ENCODE assay signal across 8 cellular contexts in genomic region chr17:43720311-43721060, GRCh38. TPM values are rescaled to one million over a fixed set of nuclear protein-coding genes. Genes with fewer than 3 reads are reported as not detected.
DNase-seq lines count a peak whose midpoint lies in the region; ATAC-seq, FAIRE-seq and TF ChIP-seq lines count a peak whose summit lies in the region.

No MANE protein-coding gene starts in this region.

- H3K9me3 Mint-ChIP-seq in activated naive CD8-positive, alpha-beta T cell treated with anti-CD3 and anti-CD28 coated beads for 36 hours, result peaks cover 1% of the 10 kb centered on the region
- H3K9me3 Mint-ChIP-seq in osteocyte (ENCODE audit: unreplicated experiment), result no peaks in the 10 kb centered on the region

- no peak for TF ChIP-seq CTCF in osteocyte (IDR thresholded peaks at IDR 0.05)

- TF ChIP-seq POLR2A in GM12891 (IDR thresholded peaks at IDR 0.05; ENCODE audit: low read depth, low read length), result peak; percentile 43

- H3K4me1 Mint-ChIP-seq in activated naive CD8-positive, alpha-beta T cell treated with anti-CD3 and anti-CD28 coated beads for 36 hours, result peaks cover 14% of the 10 kb centered on the region
- H3K4me1 Mint-ChIP-seq in osteocyte (ENCODE audit: unreplicated experiment), result peaks cover 37% of the 10 kb centered on the region

- in situ Hi-C loops in SK-MEL-5 (cut with HindIII; ENCODE audit: low pct_unique_long_range_greater_than_20kb, low sequenced_read_pairs), result no loop called here

- intact Hi-C loops in Right ventricle myocardium inferior (cut with DNase I), result no loop called here

- peak overlapping the region; percentile 96 for H3K27ac Mint-ChIP-seq in activated naive CD8-positive, alpha-beta T cell treated with anti-CD3 and anti-CD28 coated beads for 36 hours
- H3K27ac Mint-ChIP-seq in osteocyte (ENCODE audit: unreplicated experiment), result peak overlapping the region; percentile 35

- DNase-seq in GM12891 (ENCODE audit: insufficient read length, low spot score) (peak; percentile 83), SK-MEL-5 (ENCODE audit: low read depth, low spot score) (peak; percentile 17), Right ventricle myocardium inferior (ENCODE audit: missing footprints) (peak; percentile 91), osteocyte (ENCODE audit: extremely low spot score, unreplicated experiment) (peak; percentile 87), NCI-H1694 treated with DMSO at 0.1 percent for 48 hours (lab: John Stamatoyannopoulos, UW) (no peak)
- peak; percentile 82 for DNase-seq in activated naive CD8-positive, alpha-beta T cell treated with anti-CD3 and anti-CD28 coated beads for 36 hours

- H3K4me3 Mint-ChIP-seq in activated naive CD8-positive, alpha-beta T cell treated with anti-CD3 and anti-CD28 coated beads for 36 hours, result peak overlapping the region; percentile 87
- H3K4me3 Mint-ChIP-seq in osteocyte (ENCODE audit: unreplicated experiment), result peak overlapping the region; percentile 66

- peak; percentile 73 for ATAC-seq in HG03066 (IDR thresholded peaks at IDR 0.05; ENCODE audit: low read depth, unreplicated experiment)
- peak; percentile 95 for ATAC-seq in Right ventricle myocardium inferior

- H3K36me3 Mint-ChIP-seq in activated naive CD8-positive, alpha-beta T cell treated with anti-CD3 and anti-CD28 coated beads for 36 hours, result peaks cover 2% of the 10 kb centered on the region
- H3K36me3 Mint-ChIP-seq in osteocyte (ENCODE audit: unreplicated experiment), result no peaks in the 10 kb centered on the region

- FAIRE-seq in GM12891 (lab: Jason Lieb, UNC), result no peak

- peak overlapping the region; percentile 94 for H3K27ac ChIP-seq in temporal lobe (ENCODE audit: low read depth, low read length)

- peaks cover 10% of the 10 kb centered on the region for H3K27me3 Mint-ChIP-seq in activated naive CD8-positive, alpha-beta T cell treated with anti-CD3 and anti-CD28 coated beads for 36 hours
- no peaks in the 10 kb centered on the region for H3K27me3 Mint-ChIP-seq in osteocyte (ENCODE audit: unreplicated experiment)

TF ChIP-seq in GM12891, 5 proteins besides CTCF, POLR2A, EP300 and RAD21:
- no peak for TF ChIP-seq PAX5 (IDR thresholded peaks at IDR 0.05; ENCODE audit: insufficient read depth, low read length, severe bottlenecking)
- peak; percentile 26; the same call in 1 of the 2 replicates for TF ChIP-seq SPI1 (IDR thresholded peaks at IDR 0.05; ENCODE audit: low read depth, low read length)
- TF ChIP-seq POLR2AphosphoS5 (IDR thresholded peaks at IDR 0.05; ENCODE audit: low read depth, low read length), result peak; percentile 62; the same call in 1 of the 2 replicates
- TF ChIP-seq POU2F2 (IDR thresholded peaks at IDR 0.05; ENCODE audit: low read depth, low read length), result no peak
- TF ChIP-seq TAF1 (IDR thresholded peaks at IDR 0.05; ENCODE audit: low read depth, low read length), result no peak
TF ChIP-seq in GM12891: peak in this region for 2.

RNA-seq across cellular contexts. Expression of gene SOST, which starts 38.1 kb away (rescaled TPM):
- polyA plus RNA-seq in GM12891 (2012; ENCODE audit: low read depth, missing spikeins), result not detected
- not detected in 2 replicates for total RNA-seq in SK-MEL-5 (2014; rRNA removed; shearing (Covaris generic))
- polyA plus RNA-seq in SK-MEL-5 (2015; cell fraction: cytosol; rRNA removed), result not detected in 2 replicates
- 0.10 TPM in 1 of 2 replicates, not detected in the other for polyA plus RNA-seq in SK-MEL-5 (2015; cell fraction: nucleus; rRNA removed)
- total RNA-seq in activated naive CD8-positive, alpha-beta T cell treated with anti-CD3 and anti-CD28 coated beads for 36 hours, result not detected
- total RNA-seq in Right ventricle myocardium inferior, result not detected
- not detected in 2 replicates for total RNA-seq in osteocyte
- total RNA-seq in temporal lobe, result not detected

RNA-seq across cellular contexts. Expression of gene DUSP3, which starts 58.3 kb away (rescaled TPM):
- polyA plus RNA-seq in GM12891 (2012; ENCODE audit: low read depth, missing spikeins), result 5.9 TPM
- 139 and 151 TPM in 2 replicates for total RNA-seq in SK-MEL-5 (2014; rRNA removed; shearing (Covaris generic))
- polyA plus RNA-seq in SK-MEL-5 (2015; cell fraction: cytosol; rRNA removed), result 95.2 and 118 TPM in 2 replicates
- 71.8 and 73.0 TPM in 2 replicates for polyA plus RNA-seq in SK-MEL-5 (2015; cell fraction: nucleus; rRNA removed)
- total RNA-seq in activated naive CD8-positive, alpha-beta T cell treated with anti-CD3 and anti-CD28 coated beads for 36 hours, result 10 to 100 TPM; 21.2 to 22.3 TPM
- total RNA-seq in Right ventricle myocardium inferior, result 260 TPM
- 36.4 and 37.0 TPM in 2 replicates for total RNA-seq in osteocyte
- 27.5 TPM for total RNA-seq in temporal lobe

RNA-seq across cellular contexts. Expression of gene MEOX1, which starts 58.8 kb away (rescaled TPM):
- 0.05 TPM for polyA plus RNA-seq in GM12891 (2012; ENCODE audit: low read depth, missing spikeins)
- total RNA-seq in SK-MEL-5 (2014; rRNA removed; shearing (Covaris generic)), result not detected in 2 replicates
- polyA plus RNA-seq in SK-MEL-5 (2015; cell fraction: cytosol; rRNA removed), result not detected in 2 replicates
- polyA plus RNA-seq in SK-MEL-5 (2015; cell fraction: nucleus; rRNA removed), result not detected in 2 replicates
- total RNA-seq in activated naive CD8-positive, alpha-beta T cell treated with anti-CD3 and anti-CD28 coated beads for 36 hours, result under 1 TPM; 0.14 to 0.25 TPM
- total RNA-seq in Right ventricle myocardium inferior, result 11.1 TPM
- total RNA-seq in osteocyte, result not detected in 2 replicates
- total RNA-seq in temporal lobe, result 0.25 TPM

RNA-seq across cellular contexts. Expression of gene CFAP97D1, which starts 59.7 kb away (rescaled TPM):
- polyA plus RNA-seq in GM12891 (2012; ENCODE audit: low read depth, missing spikeins), result not detected
- total RNA-seq in SK-MEL-5 (2014; rRNA removed; shearing (Covaris generic)), result 0.05 and 0.19 TPM in 2 replicates
- polyA plus RNA-seq in SK-MEL-5 (2015; cell fraction: cytosol; rRNA removed), result 0.02 and 0.18 TPM in 2 replicates
- polyA plus RNA-seq in SK-MEL-5 (2015; cell fraction: nucleus; rRNA removed), result not detected in 2 replicates
- not detected for total RNA-seq in activated naive CD8-positive, alpha-beta T cell treated with anti-CD3 and anti-CD28 coated beads for 36 hours
- not detected for total RNA-seq in Right ventricle myocardium inferior
- total RNA-seq in osteocyte, result not detected in 2 replicates
- not detected for total RNA-seq in temporal lobe
